11 cellular contexts compared by ENCODE assay signal in the genomic region with DNA sequence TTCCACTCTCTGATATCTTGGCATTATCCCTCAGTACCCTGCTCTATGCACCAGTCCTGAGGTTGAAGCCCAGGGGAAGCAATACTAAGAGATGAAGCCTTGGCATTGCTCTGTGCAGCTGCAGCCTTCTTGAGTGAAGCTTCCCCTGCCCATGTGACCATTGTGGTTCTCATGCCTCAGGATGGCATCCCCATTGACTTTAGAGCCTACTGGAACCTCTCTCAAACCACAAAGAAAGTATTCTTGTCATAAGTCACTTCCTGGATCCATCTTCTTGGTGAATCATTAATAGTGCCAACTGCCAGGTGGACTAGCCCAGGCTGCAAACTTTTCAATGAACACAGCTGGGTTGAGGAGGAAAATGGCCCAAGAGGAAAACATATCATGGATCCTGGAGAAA.
DNase-seq lines count a peak whose midpoint lies in the region; ATAC-seq and TF ChIP-seq lines count a peak whose summit lies in the region.
"Had no signal": no experiment of that assay in that cellular context is flagged by ENCODE, and none has a peak within 500 bp of the region (broad histone marks: within the 10 kb centered on the region; RNA-seq: fewer than 3 reads in every experiment).

No MANE protein-coding gene starts in this region.

- peaks cover 3 to 14% (median 9%) of the 10 kb centered on the region in 7 donors for H3K9me3 Mint-ChIP-seq in CD14-positive monocyte
- H3K9me3 Mint-ChIP-seq: activated B cell treated with CpG ODN at 0.5 μM for 24 hours; activated naive CD8-positive, alpha-beta T cell treated with anti-CD3 and anti-CD28 coated beads, Interleukin-2, amount 50 U/mL, for 24 hours had no signal

- H4K20me1 ChIP-seq in PC-3 (ENCODE audit: low read length) = no peaks in the 10 kb centered on the region

- H3K4me2 ChIP-seq in PC-3 (ENCODE audit: low read length) = 0 out of 2 replicates have a peak overlapping the region, but pooled peaks have one; percentile 10

- H3K4me3 Mint-ChIP-seq in CD14-positive monocyte = no peak overlapping the region
- H3K4me3 Mint-ChIP-seq: activated B cell treated with CpG ODN at 0.5 μM for 24 hours; activated naive CD8-positive, alpha-beta T cell treated with anti-CD3 and anti-CD28 coated beads, Interleukin-2, amount 50 U/mL, for 24 hours had no signal

- DNase-seq in PC-3 = peak; percentile 79
- DNase-seq in myocyte (ENCODE audit: low read depth) = peak; percentile 95
- DNase-seq in tibial artery = no peak
- DNase-seq in psoas muscle = no peak
- no peak for DNase-seq in CD14-positive monocyte (ENCODE audit: low spot score)
- DNase-seq: activated B cell treated with CpG ODN at 0.5 μM for 24 hours; activated naive CD8-positive, alpha-beta T cell treated with anti-CD3 and anti-CD28 coated beads, Interleukin-2, amount 50 U/mL, for 24 hours; stomach had no signal

- no peaks in the 10 kb centered on the region for H3K9me2 ChIP-seq in PC-3 (replicated peaks; ENCODE audit: low read length)

- POLR2A ChIA-PET in PC-3 (lab: Charles Lee; ENCODE audit: unreplicated experiment) = no interaction called here

- H3K79me2 ChIP-seq in PC-3 (ENCODE audit: low read length) = no peaks in the 10 kb centered on the region

- peak overlapping the region; percentile 58 for H3K27ac ChIP-seq in PC-3 (ENCODE audit: low read length)
- no peak overlapping the region for H3K27ac ChIP-seq in tibial artery
- H3K27ac ChIP-seq in psoas muscle = no peak overlapping the region
- H3K27ac ChIP-seq: stomach had no signal

- no peaks in the 10 kb centered on the region for H3K27me3 ChIP-seq in PC-3 (ENCODE audit: low read length)
- no peaks in the 10 kb centered on the region for H3K27me3 ChIP-seq in tibial artery
- H3K27me3 ChIP-seq in psoas muscle (ENCODE audit: insufficient read depth in 3 of 3, low read length in 2 of 3) = peaks cover 0 to 2% (median 0%) of the 10 kb centered on the region in 3 donors
- H3K27me3 ChIP-seq: stomach had no signal

- H3K9me3 ChIP-seq in PC-3 (ENCODE audit: low read length) = no peaks in the 10 kb centered on the region
- H3K9me3 ChIP-seq in tibial artery = no peaks in the 10 kb centered on the region
- no peaks in the 10 kb centered on the region for H3K9me3 ChIP-seq in psoas muscle
- H3K9me3 ChIP-seq: stomach had no signal

- peak overlapping the region; percentile 14; the same call in 1 of the 2 replicates for H3K9ac ChIP-seq in PC-3 (ENCODE audit: low read length)

- no peaks in the 10 kb centered on the region for H3K36me3 Mint-ChIP-seq in CD14-positive monocyte

- H3K4me1 Mint-ChIP-seq in CD14-positive monocyte = no peaks in the 10 kb centered on the region
- H3K4me1 Mint-ChIP-seq: activated B cell treated with CpG ODN at 0.5 μM for 24 hours; activated naive CD8-positive, alpha-beta T cell treated with anti-CD3 and anti-CD28 coated beads, Interleukin-2, amount 50 U/mL, for 24 hours had no signal

- CTCF ChIA-PET in PC-3 (lab: Charles Lee) = interaction anchor here (0.6 kb wide), 1 partner anchor 530 kb away, joined by 3 read pairs; no protein-coding TSS in a partner anchor

- no peak for TF ChIP-seq CTCF in PC-3 (conservative IDR thresholded peaks at IDR 0.05; ENCODE audit: low read depth, low read length)
- no peak for TF ChIP-seq CTCF in tibial artery (IDR thresholded peaks at IDR 0.05)
- no peak for TF ChIP-seq CTCF in psoas muscle (IDR thresholded peaks at IDR 0.05)
- TF ChIP-seq CTCF in CD14-positive monocyte (IDR thresholded peaks at IDR 0.05) = no peak

- H2AFZ ChIP-seq in PC-3 (ENCODE audit: low read length) = no peak overlapping the region

- no peaks in the 10 kb centered on the region for H3F3A ChIP-seq in PC-3 (ENCODE audit: low read length, unreplicated experiment)

- peak; percentile 81 for ATAC-seq in GM19043 (IDR thresholded peaks at IDR 0.05; ENCODE audit: low read depth, unreplicated experiment)
- ATAC-seq in HG03060 (IDR thresholded peaks at IDR 0.05; ENCODE audit: low read depth, unreplicated experiment) = peak; percentile 68
- ATAC-seq in PC-3 = peak; percentile 83
- ATAC-seq in psoas muscle = no peak
- ATAC-seq: activated naive CD8-positive, alpha-beta T cell treated with anti-CD3 and anti-CD28 coated beads, Interleukin-2, amount 50 U/mL, for 24 hours had no signal

- H3K36me3 ChIP-seq in PC-3 (ENCODE audit: low read depth, low read length) (no peaks in the 10 kb centered on the region), tibial artery (no peaks in the 10 kb centered on the region), psoas muscle (ENCODE audit: insufficient read depth in 1 of 2, low read depth in 1 of 2) (no peaks in the 10 kb centered on the region)
- H3K36me3 ChIP-seq: stomach had no signal

- BruUV-seq in PC-3 (replicated peaks; lab: Mats Ljungman, UMichigan) = no TSS peak

- intact Hi-C loops in PC-3 (cut with micrococcal nuclease) = no loop called here
- intact Hi-C loops in tibial artery (cut with DNase I; ENCODE audit: low total_unique reads) = no loop called here
- intact Hi-C loops in psoas muscle (cut with DNase I) = no loop called here
- intact Hi-C loops in CD14-positive monocyte (cut with micrococcal nuclease) = no loop called here

- H3K4me1 ChIP-seq in PC-3 (ENCODE audit: insufficient read depth, low read length) (peaks cover 15% of the 10 kb centered on the region), tibial artery (no peaks in the 10 kb centered on the region), psoas muscle (no peaks in the 10 kb centered on the region)
- H3K4me1 ChIP-seq: stomach had no signal

- no peak overlapping the region for H3K27ac Mint-ChIP-seq in CD14-positive monocyte
- H3K27ac Mint-ChIP-seq: activated B cell treated with CpG ODN at 0.5 μM for 24 hours; activated naive CD8-positive, alpha-beta T cell treated with anti-CD3 and anti-CD28 coated beads, Interleukin-2, amount 50 U/mL, for 24 hours had no signal

- peaks cover 0 to 3% (median 2%) of the 10 kb centered on the region in 3 donors for H3K27me3 Mint-ChIP-seq in CD14-positive monocyte (ENCODE audit: low read depth in 3 of 3)
- H3K27me3 Mint-ChIP-seq: activated naive CD8-positive, alpha-beta T cell treated with anti-CD3 and anti-CD28 coated beads, Interleukin-2, amount 50 U/mL, for 24 hours had no signal

- no peak overlapping the region for H3K4me3 ChIP-seq in PC-3 (ENCODE audit: low read length)
- H3K4me3 ChIP-seq in tibial artery = no peak overlapping the region
- H3K4me3 ChIP-seq in psoas muscle = no peak overlapping the region
- H3K4me3 ChIP-seq: lung, stomach had no signal

Comparison
In these comparisons a context has a peak if more than half of its experiments do, and no peak if none do; other contexts are left out.
1. ATAC-seq: peak in GM19043 (single experiment), HG03060 (single experiment) and PC-3 (single experiment); none in psoas muscle (0 of 4).
2. DNase-seq: peak in PC-3 (single experiment) and myocyte (single experiment); none in tibial artery (0 of 2), psoas muscle (0 of 2) and CD14-positive monocyte (single experiment).